34 cellular contexts compared by ENCODE assay signal in the genomic region with DNA sequence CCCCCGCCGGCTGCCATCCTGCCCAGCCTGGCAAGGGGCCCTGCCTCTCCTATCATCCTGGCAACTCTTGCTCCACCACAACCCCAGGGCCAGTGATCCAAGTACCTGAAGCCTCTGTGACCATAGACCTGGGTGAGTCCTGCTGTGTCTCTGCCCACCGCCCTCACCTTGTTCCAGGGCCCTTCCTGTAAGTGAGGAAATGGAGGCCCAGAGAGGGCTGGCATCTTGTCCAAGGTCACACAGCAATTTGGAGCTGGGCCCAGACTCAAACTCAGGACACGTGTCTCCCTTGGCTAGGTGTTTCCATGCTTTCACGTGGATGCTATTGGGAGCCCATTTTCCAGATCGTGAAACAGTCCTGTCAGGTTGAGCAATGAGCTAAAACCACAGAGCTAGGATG. TPM values are rescaled to one million over a fixed set of nuclear protein-coding genes. Genes with fewer than 3 reads are reported as not detected.
"Had no signal": no experiment of that assay in that cellular context is flagged by ENCODE, and none has a peak within 500 bp of the region (broad histone marks: within the 10 kb centered on the region; RNA-seq: fewer than 3 reads in every experiment).

No MANE protein-coding gene starts in this region.

- H3K36me3 Mint-ChIP-seq: immature natural killer cell; memory B cell; mesothelial cell of epicardium; naive B cell; natural killer cell treated with Interleukin-12 subunit alpha and Interleukin-12 subunit beta and Interleukin-15 and Interleukin-18, amount 100 ng/mL, for 72 hours; stimulated activated naive B cell treated with anti-CD40 and anti-IgM and Interleukin-4, amounts not matched to agents 10 μg/mL and 1 μg/mL and 100 μg/mL, for 72 hours had no signal

- H3K27ac ChIP-seq: coronary artery, esophagus squamous epithelium, ovary, psoas muscle, skin epidermis, spleen, thoracic aorta, transverse colon, upper lobe of right lung, uterus had no signal

- H3K9me3 ChIP-seq: esophagus squamous epithelium, mucosa of descending colon, ovary, psoas muscle, spleen, thoracic aorta, transverse colon, upper lobe of right lung, uterus had no signal

- H3K4me1 ChIP-seq: esophagus squamous epithelium, psoas muscle, upper lobe of right lung, uterus had no signal

- H3K4me3 ChIP-seq: coronary artery, esophagus squamous epithelium, lung, mucosa of descending colon, ovary, psoas muscle, skin epidermis, thoracic aorta, transverse colon, upper lobe of right lung, uterus had no signal

- DNase-seq: dermis blood vessel endothelial cell; effector memory CD8-positive, alpha-beta T cell; erythroblast; esophagus squamous epithelium; foreskin melanocyte; glutamatergic neuron; hypothalamus; immature natural killer cell; islet precursor cell; kidney glomerular epithelial cell; left colon; left ventricle myocardium superior; mucosa of descending colon; naive B cell; ovary; posterior cingulate gyrus; psoas muscle; right cardiac atrium; spleen; stimulated activated CD4-positive, alpha-beta T cell treated with anti-CD3 and anti-CD28 coated beads, Interleukin-2, amount 100 ng/mL, for 48 hours; stimulated activated naive B cell treated with anti-CD40 and anti-IgM and Interleukin-4, amounts not matched to agents 10 μg/mL and 1 μg/mL and 100 μg/mL, for 72 hours; transverse colon; upper lobe of right lung; uterus had no signal

- H3K9me3 Mint-ChIP-seq: effector memory CD8-positive, alpha-beta T cell; immature natural killer cell; memory B cell; mesothelial cell of epicardium; naive B cell; natural killer cell treated with Interleukin-12 subunit alpha and Interleukin-12 subunit beta and Interleukin-15 and Interleukin-18, amount 100 ng/mL, for 72 hours; neural crest cell; stimulated activated naive B cell treated with anti-CD40 and anti-IgM and Interleukin-4, amounts not matched to agents 10 μg/mL and 1 μg/mL and 100 μg/mL, for 72 hours; stimulated activated naive CD8-positive, alpha-beta T cell treated with anti-CD3 and anti-CD28 coated beads, Interleukin-15, Interleukin-2, amounts not matched to agents 100 ng/mL and 50 ng/mL, for 24 hours had no signal

- H3K36me3 ChIP-seq: esophagus squamous epithelium, ovary, spleen, thoracic aorta, transverse colon, upper lobe of right lung, uterus had no signal

- H3K27ac Mint-ChIP-seq: immature natural killer cell; memory B cell; mesothelial cell of epicardium; natural killer cell treated with Interleukin-12 subunit alpha and Interleukin-12 subunit beta and Interleukin-15 and Interleukin-18, amount 100 ng/mL, for 72 hours; stimulated activated naive B cell treated with anti-CD40 and anti-IgM and Interleukin-4, amounts not matched to agents 10 μg/mL and 1 μg/mL and 100 μg/mL, for 72 hours; stimulated activated naive CD8-positive, alpha-beta T cell treated with anti-CD3 and anti-CD28 coated beads, Interleukin-15, Interleukin-2, amounts not matched to agents 100 ng/mL and 50 ng/mL, for 24 hours had no signal

- ATAC-seq: effector memory CD8-positive, alpha-beta T cell; left ventricle myocardium superior; mucosa of descending colon; natural killer cell treated with Interleukin-12 subunit alpha and Interleukin-12 subunit beta and Interleukin-15 and Interleukin-18, amount 100 ng/mL, for 72 hours; psoas muscle; right cardiac atrium; stimulated activated naive B cell treated with anti-CD40 and anti-IgM and Interleukin-4, amounts not matched to agents 10 μg/mL and 1 μg/mL and 100 μg/mL, for 72 hours; upper lobe of right lung had no signal

- H3K27me3 ChIP-seq: ovary, uterus had no signal

RNA-seq across cellular contexts. Expression of a gene that starts 3.7 kb away (rescaled TPM):
- total RNA-seq: dermis blood vessel endothelial cell; esophagus squamous epithelium; left ventricle myocardium superior; lung; mesothelial cell of epicardium; natural killer cell treated with Interleukin-12 subunit alpha and Interleukin-12 subunit beta and Interleukin-15 and Interleukin-18, amount 100 ng/mL, for 72 hours; neural crest cell; psoas muscle; renal cortical epithelial cell; right cardiac atrium; thoracic aorta; upper lobe of right lung; uterus had no signal
- polyA plus RNA-seq: immature natural killer cell, right cardiac atrium had no signal
